Comparison of ENCODE assay signal across 1 cellular context in genomic region chr12:68451261-68452091, GRCh38.
TF ChIP-seq lines count a peak whose summit lies in the region.

No MANE protein-coding gene starts in this region.

TF ChIP-seq in GM12878, 131 proteins besides CTCF, POLR2A, EP300 and RAD21 (continued from another document and continues in another):
- TF ChIP-seq ATF2 (IDR thresholded peaks at IDR 0.05; ENCODE audit: low read length) (peak; percentile 86), CBFB (IDR thresholded peaks at IDR 0.05; ENCODE audit: low read depth) (peak; percentile 49; the same call in 1 of the 2 replicates), MEF2B (IDR thresholded peaks at IDR 0.05; ENCODE audit: partially characterized antibody, poor library complexity, severe bottlenecking) (peak; percentile 6), STAT3 (IDR thresholded peaks at IDR 0.05; ENCODE audit: low read depth, low read length) (0 out of 2 replicates have a peak, but pooled peaks have one; percentile 80), HDGF (IDR thresholded peaks at IDR 0.05) (no peak), SUZ12 (IDR thresholded peaks at IDR 0.05; ENCODE audit: unreplicated experiment) (no peak), NKRF (conservative IDR thresholded peaks at IDR 0.05) (no peak), RBBP5 (conservative IDR thresholded peaks at IDR 0.05) (no peak), TCF7 (IDR thresholded peaks at IDR 0.05; ENCODE audit: borderline replicate concordance) (peak; percentile 20; the same call in 1 of the 2 replicates), BHLHE40 (IDR thresholded peaks at IDR 0.05; ENCODE audit: borderline replicate concordance in 1 of 2, low read depth in 2 of 2, low read length in 1 of 2) (peak in 1 of 2 experiments; percentile 22; a peak in 1 of 4 replicates), ETV6 (conservative IDR thresholded peaks at IDR 0.05 in 1 of 2, IDR thresholded peaks at IDR 0.05 in 1 of 2; ENCODE audit: borderline replicate concordance in 1 of 2, low read depth in 1 of 2) (peak in 1 of 2 experiments; percentile 68; a peak in 1 of 4 replicates), SKIL (IDR thresholded peaks at IDR 0.05; ENCODE audit: low read depth, poor library complexity, severe bottlenecking) (peak; percentile 67), TARDBP (IDR thresholded peaks at IDR 0.05; ENCODE audit: borderline replicate concordance) (no peak), MXI1 (IDR thresholded peaks at IDR 0.05; ENCODE audit: low read depth, low read length) (peak; percentile 67), JUND (IDR thresholded peaks at IDR 0.05; ENCODE audit: low read depth, low read length) (no peak), E2F8 (IDR thresholded peaks at IDR 0.05; ENCODE audit: low read depth, partially characterized antibody) (no peak), ZBTB33 (IDR thresholded peaks at IDR 0.05) (no peak), YY1 (IDR thresholded peaks at IDR 0.05; ENCODE audit: low read depth, low read length) (0 out of 2 replicates have a peak, but pooled peaks have one; percentile 6), HCFC1 (IDR thresholded peaks at IDR 0.05; ENCODE audit: low read length) (no peak), ZBTB11 (CRISPR knock-in tag; IDR thresholded peaks at IDR 0.05) (no peak), RCOR1 (conservative IDR thresholded peaks at IDR 0.05; ENCODE audit: low read depth, low read length) (0 out of 2 replicates have a peak, but pooled peaks have one; percentile 56), IKZF2 (IDR thresholded peaks at IDR 0.05) (peak; percentile 52; a peak in 3 of 4 replicates), NR2F1 (conservative IDR thresholded peaks at IDR 0.05) (no peak), FOS (IDR thresholded peaks at IDR 0.05; ENCODE audit: borderline replicate concordance, extremely low read depth, insufficient read length) (no peak), NFYA (IDR thresholded peaks at IDR 0.05; ENCODE audit: borderline replicate concordance, low read depth, low read length) (no peak), RELB (IDR thresholded peaks at IDR 0.05; ENCODE audit: low read depth) (peak; percentile 26; the same call in 1 of the 2 replicates), RB1 (IDR thresholded peaks at IDR 0.05; ENCODE audit: borderline replicate concordance) (no peak), MYC (IDR thresholded peaks at IDR 0.05; ENCODE audit: insufficient read depth, insufficient read length, insufficient replicate concordance, low read length, severe bottlenecking) (no peak), POU2F2 (IDR thresholded peaks at IDR 0.05; ENCODE audit: borderline replicate concordance, low read depth, low read length) (0 out of 3 replicates have a peak, but pooled peaks have one; percentile 3), USF2 (IDR thresholded peaks at IDR 0.05; ENCODE audit: borderline replicate concordance, low read depth, low read length) (no peak), NR2C2 (IDR thresholded peaks at IDR 0.05; ENCODE audit: borderline replicate concordance, control insufficient read depth, insufficient read length, low read depth) (no peak), CUX1 (IDR thresholded peaks at IDR 0.05; ENCODE audit: insufficient replicate concordance, low read depth, low read length) (peak; percentile 75), ATF7 (IDR thresholded peaks at IDR 0.05; ENCODE audit: low read depth) (peak; percentile 48; the same call in 1 of the 2 replicates), CHD1 (IDR thresholded peaks at IDR 0.05; ENCODE audit: low read depth, low read length) (peak; percentile 74; the same call in 1 of the 2 replicates)
